Comparison of ENCODE assay signal across 8 cellular contexts in genomic region chr18:13279181-13280065, GRCh38.
DNase-seq lines count a peak whose midpoint lies in the region; ATAC-seq and TF ChIP-seq lines count a peak whose summit lies in the region.

No MANE protein-coding gene starts in this region.

- H3K27me3 ChIP-seq in right atrium auricular region (no peaks in the 10 kb centered on the region), lower lobe of right lung (ENCODE audit: low read depth) (no peaks in the 10 kb centered on the region), vagina (no peaks in the 10 kb centered on the region)

- DNase-seq in right atrium auricular region (ENCODE audit: low spot score) (no peak), Right ventricle myocardium superior (no peak), lower lobe of right lung (no peak), vagina (ENCODE audit: extremely low spot score in 2 of 2) (no peak), GM19240 (ENCODE audit: insufficient read length, low spot score) (no peak), EL (no peak)
- DNase-seq in activated CD4-positive, alpha-beta T cell treated with anti-CD3 and anti-CD28 coated beads, Interleukin-2, amount 50 U/mL, for 48 hours: peak; percentile 57 to 67

- ATAC-seq in Right ventricle myocardium superior (ENCODE audit: poor library complexity) (no peak), lower lobe of right lung (peak; percentile 29 to 62), GM21529 (IDR thresholded peaks at IDR 0.05; ENCODE audit: unreplicated experiment) (no peak)

- H3K9me3 ChIP-seq in right atrium auricular region (no peaks in the 10 kb centered on the region), lower lobe of right lung (no peaks in the 10 kb centered on the region), vagina (no peaks in the 10 kb centered on the region)

- no peaks in the 10 kb centered on the region for H3K36me3 ChIP-seq in right atrium auricular region
- no peaks in the 10 kb centered on the region for H3K36me3 ChIP-seq in lower lobe of right lung
- H3K36me3 ChIP-seq in vagina: no peaks in the 10 kb centered on the region

- TF ChIP-seq POLR2A in vagina (IDR thresholded peaks at IDR 0.05): no peak

- H3K4me3 ChIP-seq in right atrium auricular region: no peak overlapping the region
- no peak overlapping the region for H3K4me3 ChIP-seq in lower lobe of right lung
- no peak overlapping the region for H3K4me3 ChIP-seq in vagina

- TF ChIP-seq CTCF in right atrium auricular region (IDR thresholded peaks at IDR 0.05) (no peak), lower lobe of right lung (IDR thresholded peaks at IDR 0.05) (no peak), vagina (IDR thresholded peaks at IDR 0.05) (no peak)

- H3K4me1 ChIP-seq in right atrium auricular region: peaks cover 0 to 51% of the 10 kb centered on the region in 2 donors
- no peaks in the 10 kb centered on the region for H3K4me1 ChIP-seq in lower lobe of right lung
- H3K4me1 ChIP-seq in vagina: peaks cover 6% of the 10 kb centered on the region

- H3K27ac ChIP-seq in right atrium auricular region (peak overlapping the region; percentile 9 to 61), lower lobe of right lung (no peak overlapping the region), vagina (no peak overlapping the region)

- intact Hi-C loops in Right ventricle myocardium superior (cut with DNase I): loop anchor here (10.0 kb wide), 1 partner anchor 245 kb away; no protein-coding TSS in a partner anchor
- intact Hi-C loops in lower lobe of right lung (cut with DNase I): no loop called here
- intact Hi-C loops in vagina (cut with DNase I): no loop called here

Comparison
In these comparisons a context has a peak if more than half of its experiments do, and no peak if none do; other contexts are left out.
1. DNase-seq: peak in activated CD4-positive, alpha-beta T cell treated with anti-CD3 and anti-CD28 coated beads, Interleukin-2, amount 50 U/mL, for 48 hours (2 of 2); none in right atrium auricular region (single experiment), Right ventricle myocardium superior (single experiment), lower lobe of right lung (single experiment), vagina (0 of 2), GM19240 (single experiment) and EL (single experiment).
2. H3K27ac ChIP-seq: peak in right atrium auricular region (2 of 2); none in lower lobe of right lung (single experiment) and vagina (single experiment).
3. ATAC-seq: peak in lower lobe of right lung (2 of 2); none in Right ventricle myocardium superior (single experiment) and GM21529 (single experiment).